Comparison of ENCODE assay signal across 8 cellular contexts in the genomic region with DNA sequence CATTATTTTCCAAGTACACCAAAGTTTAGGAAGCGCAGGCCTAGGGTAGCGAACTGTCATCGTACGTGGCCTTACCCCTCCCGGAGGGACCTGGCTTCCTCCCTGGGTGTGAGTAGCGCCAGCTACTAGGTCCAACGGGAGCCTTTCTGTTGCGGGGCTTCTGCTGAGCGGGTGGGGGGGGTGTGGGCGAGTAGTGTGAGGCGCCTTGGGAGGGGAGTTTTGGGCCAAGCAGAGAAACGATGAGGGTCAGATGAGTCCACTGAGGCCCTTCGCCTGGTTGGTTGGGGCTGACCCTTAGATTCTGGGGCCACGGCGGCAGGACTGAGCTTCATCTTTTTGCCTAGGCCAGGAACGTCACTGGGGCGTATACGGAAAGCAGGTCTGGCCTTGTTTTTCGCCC. TPM values are rescaled to one million over a fixed set of nuclear protein-coding genes. Genes with fewer than 3 reads are reported as not detected.
DNase-seq lines count a peak whose midpoint lies in the region; ATAC-seq and TF ChIP-seq lines count a peak whose summit lies in the region.

No MANE protein-coding gene starts in this region.

- ATAC-seq in activated T-cell treated with anti-CD3 and anti-CD28 coated beads, Interleukin-2, amount 50 U/mL, for 4 hours: no peak
- ATAC-seq in HG02571 (IDR thresholded peaks at IDR 0.05; ENCODE audit: unreplicated experiment): no peak

- DNase-seq in activated T-cell treated with anti-CD3 and anti-CD28 coated beads, Interleukin-2, amount 50 U/mL, for 4 hours: no peak
- DNase-seq in activated T-cell treated with anti-CD3 and anti-CD28 coated beads, Interleukin-2, amount 50 U/mL, for 48 hours: no peak
- DNase-seq in astrocyte of the cerebellum (ENCODE audit: low read depth) (no peak), lower leg skin (ENCODE audit: low spot score in 2 of 2) (peak in 1 of 2 donors; percentile 88), tibial artery (no peak), OCI-M1 (lab: John Stamatoyannopoulos, UW) (no peak), dermis blood vessel endothelial cell (no peak)

- no peaks in the 10 kb centered on the region for H3K36me3 Mint-ChIP-seq in activated T-cell treated with anti-CD3 and anti-CD28 coated beads, Interleukin-2, amount 50 U/mL, for 4 hours (ENCODE audit: insufficient read depth)

- peaks cover 6 to 13% (median 7%) of the 10 kb centered on the region in 3 donors for H3K36me3 ChIP-seq in tibial artery

- H3K27ac ChIP-seq in tibial artery: peak overlapping the region; percentile 96 to 100

- no peak for TF ChIP-seq POLR2A in lower leg skin (IDR thresholded peaks at IDR 0.05)

- TF ChIP-seq CTCF in astrocyte of the cerebellum (IDR thresholded peaks at IDR 0.05; ENCODE audit: low read depth, low read length, missing control alignments) (no peak), lower leg skin (IDR thresholded peaks at IDR 0.05) (no peak), tibial artery (IDR thresholded peaks at IDR 0.05) (no peak)

- no peaks in the 10 kb centered on the region for H3K9me3 Mint-ChIP-seq in activated T-cell treated with anti-CD3 and anti-CD28 coated beads, Interleukin-2, amount 50 U/mL, for 4 hours

- no peaks in the 10 kb centered on the region for H3K9me3 ChIP-seq in tibial artery

- peak overlapping the region; percentile 87 for H3K4me3 Mint-ChIP-seq in activated T-cell treated with anti-CD3 and anti-CD28 coated beads, Interleukin-2, amount 50 U/mL, for 4 hours

- H3K4me1 Mint-ChIP-seq in activated T-cell treated with anti-CD3 and anti-CD28 coated beads, Interleukin-2, amount 50 U/mL, for 4 hours (ENCODE audit: low read depth): peaks cover 21% of the 10 kb centered on the region

- H3K27me3 ChIP-seq in tibial artery: no peaks in the 10 kb centered on the region

- H3K4me1 ChIP-seq in tibial artery: peaks cover 0 to 29% (median 28%) of the 10 kb centered on the region in 4 donors

- in situ Hi-C loops in astrocyte of the cerebellum (cut with HindIII; ENCODE audit: low sequenced_read_pairs): no loop called here

- intact Hi-C loops in lower leg skin (cut with DNase I; ENCODE audit: low total_unique reads): no loop called here
- intact Hi-C loops in tibial artery (cut with DNase I; ENCODE audit: low total_unique reads): no loop called here

- H3K4me3 ChIP-seq in astrocyte of the cerebellum (ENCODE audit: low read depth, low read length) (peak overlapping the region; percentile 68), lower leg skin (ENCODE audit: low read depth, poor library complexity, severe bottlenecking) (peak overlapping the region; percentile 63), tibial artery (peak overlapping the region; percentile 75 to 98)

- no peaks in the 10 kb centered on the region for H3K27me3 Mint-ChIP-seq in activated T-cell treated with anti-CD3 and anti-CD28 coated beads, Interleukin-2, amount 50 U/mL, for 4 hours (ENCODE audit: low read depth)

- 9 to 11% methylated on average over 18 to 19 of the region's 19 CpGs for WGBS in lower leg skin, 2 donors

RNA-seq across cellular contexts. Expression of a gene that starts 0.9 kb away (rescaled TPM):
- total RNA-seq in activated T-cell treated with anti-CD3 and anti-CD28 coated beads, Interleukin-2, amount 50 U/mL, for 4 hours: 1 to 10 TPM; 2.9 to 3.6 (median 3.0) TPM
- total RNA-seq in lower leg skin (10 to 100 TPM; 27.3 to 56.1 (median 42.8) TPM), dermis blood vessel endothelial cell (4.3 and 7.4 TPM in 2 replicates)
